ENCODE assay signal across 27 cellular contexts in genomic region chr6:51369485-51369884, GRCh38.
"Had no signal": no experiment of that assay in that cellular context is flagged by ENCODE, and none has a peak within 500 bp of the region (broad histone marks: within the 10 kb centered on the region; RNA-seq: fewer than 3 reads in every experiment).

No MANE protein-coding gene starts in this region.

- H3K27me3 ChIP-seq: ascending aorta had no signal

- H3K9me3 ChIP-seq: ascending aorta had no signal

- ATAC-seq: activated CD8-positive, alpha-beta T cell treated with anti-CD3 and anti-CD28 coated beads for 36 hours; activated naive CD8-positive, alpha-beta T cell treated with anti-CD3 and anti-CD28 coated beads, Interleukin-2, amount 50 U/mL, for 24 hours; activated T-cell treated with anti-CD3 and anti-CD28 coated beads, Interleukin-2, amount 50 U/mL, for 4 hours had no signal

- H3K4me3 ChIP-seq: ascending aorta had no signal

- FAIRE-seq: colon, TTC549 had no signal

- H3K27ac ChIP-seq: ascending aorta, VCaP had no signal

- H3K4me1 ChIP-seq: ascending aorta had no signal

- H3K36me3 ChIP-seq: ascending aorta had no signal

- DNase-seq: activated B cell treated with CpG ODN at 0.5 μM for 24 hours; activated CD4-positive, alpha-beta memory T cell treated with anti-CD3 and anti-CD28 coated beads for 36 hours; activated CD4-positive, alpha-beta T cell treated with anti-CD3 and anti-CD28 coated beads for 4 hours; activated CD4-positive, alpha-beta T cell treated with anti-CD3 and anti-CD28 coated beads, Interleukin-2, amount 10 ng/mL, durations not matched to agents 24 days and 14 days; activated CD4-positive, alpha-beta T cell treated with anti-CD3 and anti-CD28 coated beads, Interleukin-2, amount 50 U/mL, for 1 hour; activated CD4-positive, alpha-beta T cell treated with anti-CD3 and anti-CD28 coated beads, Interleukin-2, amount 50 U/mL, for 4 hours; activated CD4-positive, CD25-positive, alpha-beta regulatory T cell treated with anti-CD3 and anti-CD28 coated beads, Interleukin-2, amount 50 U/mL, for 72 hours; activated CD8-positive, alpha-beta memory T cell treated with anti-CD3 and anti-CD28 coated beads, Interleukin-2, amount 50 U/mL, for 4 hours; activated CD8-positive, alpha-beta T cell treated with anti-CD3 and anti-CD28 coated beads for 36 hours; activated effector memory CD4-positive, alpha-beta T cell treated with Interleukin-2 at 50 U/mL for 16 hours; activated gamma-delta T cell; activated naive CD4-positive, alpha-beta T cell treated with anti-CD3 and anti-CD28 coated beads, Interleukin-2, amount 10 ng/mL, durations not matched to agents 7 days and 5 days; activated naive CD4-positive, alpha-beta T cell treated with Interleukin-2 at 50 U/mL for 16 hours; activated naive CD8-positive, alpha-beta T cell treated with anti-CD3 and anti-CD28 coated beads, Interleukin-2, amount 10 ng/mL, durations not matched to agents 7 days and 5 days; activated naive CD8-positive, alpha-beta T cell treated with anti-CD3 and anti-CD28 coated beads, Interleukin-2, amount 50 U/mL, for 24 hours; activated T-cell treated with anti-CD3 and anti-CD28 coated beads for 4 hours; activated T-cell treated with anti-CD3 and anti-CD28 coated beads, Interleukin-2, amount 50 U/mL, for 1 hour; activated T-cell treated with anti-CD3 and anti-CD28 coated beads, Interleukin-2, amount 50 U/mL, for 4 hours; amygdala; anterior cingulate cortex; central memory CD4-positive, alpha-beta T cell; T-helper 2 cell; T-helper 9 cell had no signal
